10 cellular contexts compared by ENCODE assay signal in genomic region chr12:56392331-56392730, GRCh38. TPM values are rescaled to one million over a fixed set of nuclear protein-coding genes. Genes with fewer than 3 reads are reported as not detected.
"Had no signal": no experiment of that assay in that cellular context is flagged by ENCODE, and none has a peak within 500 bp of the region (broad histone marks: within the 10 kb centered on the region; RNA-seq: fewer than 3 reads in every experiment).

No MANE protein-coding gene starts in this region.

- DNase-seq: IMR-90, KBM-7, KG1 had no signal

- FAIRE-seq: HepG2, HTR-8/SVneo had no signal

- H3K27ac ChIP-seq: HL-60, KMS-11 had no signal

- H3K9ac ChIP-seq: KMS-11 had no signal

- ATAC-seq: HepG2 had no signal

- H3K4me2 ChIP-seq: KMS-11 had no signal

RNA-seq across cellular contexts. Expression of gene APOF, which starts 29.7 kb away (rescaled TPM):
- total RNA-seq: HT-29, HT1080, IMR-90 had no signal
- polyA plus RNA-seq: IgD-negative memory B cell, IMR-90 had no signal

RNA-seq across cellular contexts. Expression of gene IL23A, which starts 53.6 kb away (rescaled TPM):
- total RNA-seq: HT1080, IMR-90 had no signal
